In the genomic region with DNA sequence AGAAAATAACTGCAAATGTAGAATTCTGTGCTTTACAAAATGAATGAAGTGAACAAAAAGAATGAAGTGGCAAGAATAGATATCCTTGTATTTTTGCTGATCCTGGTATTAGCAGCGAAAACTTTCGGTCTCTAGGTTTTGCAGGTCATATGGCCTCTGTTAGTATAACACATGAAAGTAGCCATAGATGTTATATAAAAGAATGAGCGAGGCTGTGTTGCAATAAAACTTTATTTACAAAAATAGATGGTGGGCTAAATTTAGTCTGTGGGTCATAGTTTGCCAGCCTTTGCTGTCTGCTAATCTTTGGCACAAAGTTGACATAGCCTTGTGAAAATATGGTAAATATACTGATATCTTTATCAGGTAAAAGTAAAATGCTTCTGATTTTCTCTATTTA, we compare ENCODE assay signal across 22 cellular contexts.
"Had no signal": no experiment of that assay in that cellular context is flagged by ENCODE, and none has a peak within 500 bp of the region (broad histone marks: within the 10 kb centered on the region; RNA-seq: fewer than 3 reads in every experiment).

No MANE protein-coding gene starts in this region.

- DNase-seq: dermis blood vessel endothelial cell; dorsolateral prefrontal cortex; effector CD4-positive, alpha-beta T cell; effector memory CD4-positive, alpha-beta T cell; foreskin keratinocyte; heart right ventricle; hippocampal formation; left cardiac atrium; left lung; left ventricle myocardium superior; lower lobe of right lung; mesenchymal stem cell; midbrain; naive thymus-derived CD4-positive, alpha-beta T cell had no signal

- H3K27me3 ChIP-seq: dorsolateral prefrontal cortex, esophagus muscularis mucosa, foreskin keratinocyte, gastroesophageal sphincter, heart right ventricle, left lung had no signal

- H3K4me1 ChIP-seq: esophagus muscularis mucosa, foreskin keratinocyte, gastroesophageal sphincter, heart right ventricle, left lung, lower lobe of right lung had no signal

- ATAC-seq: foreskin keratinocyte; gastroesophageal sphincter; heart right ventricle; left cardiac atrium; left lung; left ventricle myocardium superior; lower lobe of right lung; naive thymus-derived CD4-positive, alpha-beta T cell had no signal

- H3K4me3 ChIP-seq: coronary artery, dorsolateral prefrontal cortex, esophagus muscularis mucosa, gastroesophageal sphincter, heart right ventricle, left lung, lower lobe of right lung had no signal

- H3K9me3 ChIP-seq: esophagus muscularis mucosa, gastroesophageal sphincter, left lung, lower lobe of right lung had no signal

- H3K27ac ChIP-seq: coronary artery, dorsolateral prefrontal cortex, esophagus muscularis mucosa, foreskin keratinocyte, gastroesophageal sphincter, heart right ventricle, left lung, lower lobe of right lung had no signal

- FAIRE-seq: colon, endothelial cell of umbilical vein, frontal cortex, islet of Langerhans, keratinocyte had no signal
